ENCODE assay signal across 14 cellular contexts in the genomic region with DNA sequence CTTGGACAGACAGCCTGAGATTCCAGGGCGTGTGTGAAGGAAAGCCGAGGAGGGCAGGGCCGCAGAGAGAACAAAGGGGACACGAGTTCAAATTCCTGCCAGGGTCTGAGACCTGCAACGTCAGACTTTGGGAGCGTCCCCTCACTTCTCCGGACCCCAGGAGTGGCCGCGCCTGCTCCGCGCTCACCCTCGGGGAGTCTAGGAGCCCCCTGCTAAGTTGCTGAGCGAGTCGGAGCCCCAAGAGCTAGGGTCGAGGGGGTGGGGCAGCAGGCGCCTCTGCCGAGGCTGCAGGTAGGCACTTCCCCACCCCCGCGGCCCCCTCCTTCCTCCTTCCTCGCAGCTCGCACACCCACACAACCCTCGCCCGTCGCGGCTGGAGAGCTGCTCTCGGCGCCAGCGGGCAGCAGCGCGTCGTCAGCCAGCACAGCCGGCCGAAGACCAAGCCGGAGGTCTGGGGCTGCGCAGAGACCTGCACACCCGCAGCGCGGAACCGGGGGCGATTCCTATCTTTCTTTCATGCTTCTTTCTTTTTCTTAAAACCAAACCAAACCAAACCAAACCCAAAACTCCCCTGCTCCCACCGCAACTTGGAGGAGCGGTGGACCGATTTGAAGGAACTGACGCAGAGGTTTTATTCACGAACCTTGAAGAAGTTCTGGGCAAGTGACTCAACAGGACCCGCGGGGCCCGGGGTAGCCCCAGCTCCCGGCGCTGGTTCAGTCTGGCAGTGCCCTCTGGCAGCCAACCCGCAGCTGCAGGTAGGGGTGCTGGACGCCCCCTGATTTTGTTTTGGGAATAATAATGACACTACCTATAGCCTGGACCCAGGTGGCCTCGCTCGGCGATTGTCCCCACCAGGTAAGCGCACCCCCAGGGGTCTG. TPM values are rescaled to one million over a fixed set of nuclear protein-coding genes. Genes with fewer than 3 reads are reported as not detected.
DNase-seq lines count a peak whose midpoint lies in the region; ATAC-seq and TF ChIP-seq lines count a peak whose summit lies in the region.
"Had no signal": no experiment of that assay in that cellular context is flagged by ENCODE, and none has a peak within 500 bp of the region (broad histone marks: within the 10 kb centered on the region; RNA-seq: fewer than 3 reads in every experiment).

A gene (plus strand): TSS at position 352 of the 881 bp plus-strand sequence. CDS start 10,563 bp downstream, outside the sequence.

- H3K4me1 ChIP-seq in BE2C (no peaks in the 10 kb centered on the region), iPS-20b (ENCODE audit: insufficient read depth, low read length) (no peaks in the 10 kb centered on the region)
- H3K4me1 ChIP-seq: left lung had no signal

- H3K9me3 ChIP-seq in BE2C: no peaks in the 10 kb centered on the region
- no peaks in the 10 kb centered on the region for H3K9me3 ChIP-seq in iPS-20b (ENCODE audit: insufficient read depth, low read depth, low read length)
- H3K9me3 ChIP-seq: left lung had no signal

- DNase-seq in BE2C (peak; percentile 47), GM06990 (ENCODE audit: extremely low read depth, insufficient read length) (peak; percentile 9), NCI-H226 (no peak)
- DNase-seq in activated effector memory CD4-positive, alpha-beta T cell treated with anti-CD3 and anti-CD28 coated beads, Interleukin-2, amount 50 U/mL, for 16 hours: no peak
- DNase-seq: activated CD4-positive, alpha-beta T cell treated with anti-CD3 and anti-CD28 coated beads, Interleukin-2, amount 50 U/mL, for 4 hours; NCI-H2029 treated with DMSO at 0.1 percent for 48 hours had no signal

- H3K27ac ChIP-seq in VCaP: peak within 1 kb of the TSS; percentile 69
- no peak within 1 kb of the TSS for H3K27ac ChIP-seq in iPS-20b (ENCODE audit: low read length)
- H3K27ac ChIP-seq: brain microvascular endothelial cell, left lung had no signal

- ATAC-seq in activated CD4-positive, CD25-positive, alpha-beta regulatory T cell treated with anti-CD3 and anti-CD28 coated beads, Interleukin-2, amount 50 U/mL, for 24 hours: no peak
- ATAC-seq in GM21825 (IDR thresholded peaks at IDR 0.05; ENCODE audit: unreplicated experiment): no peak
- ATAC-seq: naive thymus-derived CD4-positive, alpha-beta T cell had no signal

- H3K27me3 ChIP-seq in BE2C (peaks cover 67% of the 10 kb centered on the region), GM06990 (replicated peaks; ENCODE audit: control insufficient read depth, insufficient read depth, low read length) (no peaks in the 10 kb centered on the region), iPS-20b (ENCODE audit: insufficient read depth, low read length) (peaks cover 79% of the 10 kb centered on the region)

- H3K4me3 ChIP-seq in BE2C (ENCODE audit: low read depth, low read length) (peak within 1 kb of the TSS; percentile 17; the same call in 1 of the 2 replicates), GM06990 (replicated peaks; ENCODE audit: low read depth, low read length) (no peak within 1 kb of the TSS), iPS-20b (ENCODE audit: low read length) (peak within 1 kb of the TSS; percentile 67)
- H3K4me3 ChIP-seq: K562, left lung had no signal

- TF ChIP-seq CTCF in BE2C (IDR thresholded peaks at IDR 0.05; ENCODE audit: low read depth, low read length) (no peak), GM06990 (IDR thresholded peaks at IDR 0.05; ENCODE audit: insufficient read depth, low read length, poor library complexity, severe bottlenecking) (no peak), VCaP (conservative IDR thresholded peaks at IDR 0.05) (0 out of 2 replicates have a peak, but pooled peaks have one; percentile 16)

- no peak within 1 kb of the TSS for H3K9ac ChIP-seq in iPS-20b (ENCODE audit: low read depth, low read length)

- no peaks in the 10 kb centered on the region for H3K36me3 ChIP-seq in BE2C
- no peaks in the 10 kb centered on the region for H3K36me3 ChIP-seq in GM06990 (ENCODE audit: control insufficient read depth, insufficient read depth, low read length)
- no peaks in the 10 kb centered on the region for H3K36me3 ChIP-seq in iPS-20b (ENCODE audit: insufficient read depth, low read depth, low read length)
- H3K36me3 ChIP-seq: brain microvascular endothelial cell, left lung had no signal

RNA-seq across cellular contexts. Expression of the gene that starts here (rescaled TPM):
- not detected for polyA plus RNA-seq in BE2C (2012; ENCODE audit: insufficient read depth, insufficient read length, low read depth)
- polyA plus RNA-seq: naive thymus-derived CD4-positive, alpha-beta T cell had no signal

Comparison
In these comparisons a context has a peak if more than half of its experiments do, and no peak if none do; other contexts are left out.
1. DNase-seq: peak in BE2C (single experiment) and GM06990 (single experiment); none in activated effector memory CD4-positive, alpha-beta T cell treated with anti-CD3 and anti-CD28 coated beads, Interleukin-2, amount 50 U/mL, for 16 hours (single experiment) and NCI-H226 (single experiment).